ENCODE assay signal across 8 cellular contexts in genomic region chr16:24516900-24517669, GRCh38. TPM values are rescaled to one million over a fixed set of nuclear protein-coding genes. Genes with fewer than 3 reads are reported as not detected.
A peak's percentile ranks its signal among the peaks of the same experiment; 100 is the strongest.
DNase-seq lines count a peak whose midpoint lies in the region; ATAC-seq and TF ChIP-seq lines count a peak whose summit lies in the region.

No MANE protein-coding gene starts in this region.

- H3K9me3 ChIP-seq in upper lobe of right lung, result no peaks in the 10 kb centered on the region

- H3K4me3 Mint-ChIP-seq in T-cell (peak overlapping the region in 1 of 3 donors; percentile 5), progenitor cell of endocrine pancreas (ENCODE audit: low read depth) (no peak overlapping the region)

- H3K36me3 ChIP-seq in upper lobe of right lung, result no peaks in the 10 kb centered on the region

- H3K27me3 Mint-ChIP-seq in T-cell, result peaks cover 3 to 8% of the 10 kb centered on the region in 2 donors
- peaks cover 8% of the 10 kb centered on the region for H3K27me3 Mint-ChIP-seq in progenitor cell of endocrine pancreas

- H3K27ac ChIP-seq in upper lobe of right lung, result no peak overlapping the region

- H3K9me3 Mint-ChIP-seq in T-cell (no peaks in the 10 kb centered on the region), progenitor cell of endocrine pancreas (ENCODE audit: low read depth) (no peaks in the 10 kb centered on the region)

- POLR2A ChIA-PET in T-cell (lab: Charles Lee), result no interaction called here

- H3K27ac Mint-ChIP-seq in T-cell (no peak overlapping the region), progenitor cell of endocrine pancreas (no peak overlapping the region)

- H3K4me1 ChIP-seq in upper lobe of right lung, result no peaks in the 10 kb centered on the region

- H3K27me3 ChIP-seq in upper lobe of right lung, result no peaks in the 10 kb centered on the region

- no peak overlapping the region for H3K4me3 ChIP-seq in upper lobe of right lung

- DNase-seq in GM03348 (ENCODE audit: low spot score), result peak; percentile 88
- peak; percentile 50 for DNase-seq in NCI-H1417 treated with DMSO at 0.1 percent for 48 hours (lab: John Stamatoyannopoulos, UW)
- DNase-seq in T-cell, result peak; percentile 32 to 75 (median 62)
- peak; percentile 59 for DNase-seq in activated naive CD8-positive, alpha-beta T cell treated with anti-CD3 and anti-CD28 coated beads, Interleukin-2, amount 50 U/mL, for 16 hours (ENCODE audit: low read depth, low spot score)
- DNase-seq in Right ventricle myocardium superior, result peak; percentile 75
- peak; percentile 75 for DNase-seq in progenitor cell of endocrine pancreas (ENCODE audit: low spot score, unreplicated experiment)
- peak; percentile 75 for DNase-seq in upper lobe of right lung

- ATAC-seq in T-cell (replicated peaks in 1 of 4) (peak; percentile 63 to 75 (median 74)), Right ventricle myocardium superior (ENCODE audit: poor library complexity) (peak; percentile 95), upper lobe of right lung (peak; percentile 96), HG03354 (IDR thresholded peaks at IDR 0.05; ENCODE audit: poor library complexity, severe bottlenecking, unreplicated experiment) (no peak)

- TF ChIP-seq CTCF in progenitor cell of endocrine pancreas (IDR thresholded peaks at IDR 0.05; ENCODE audit: unreplicated experiment), result peak; percentile 93
- TF ChIP-seq CTCF in upper lobe of right lung (IDR thresholded peaks at IDR 0.05), result peak; percentile 92

- CTCF ChIA-PET in T-cell (lab: Charles Lee), result interaction anchor here (0.6 to 2.8 kb wide), 6 partner anchors 12 to 715 kb away, joined by 3 to 11 read pairs (median 4); partner anchors contain the start of gene RBBP6 (in 1 of the 2)

- H3K36me3 Mint-ChIP-seq in T-cell (no peaks in the 10 kb centered on the region), progenitor cell of endocrine pancreas (ENCODE audit: insufficient read depth) (no peaks in the 10 kb centered on the region)

- intact Hi-C loops in Right ventricle myocardium superior (cut with DNase I) (no loop called here), upper lobe of right lung (cut with DNase I) (no loop called here)

- H3K4me1 Mint-ChIP-seq in T-cell (peaks cover 5 to 8% (median 5%) of the 10 kb centered on the region in 3 donors), progenitor cell of endocrine pancreas (ENCODE audit: low read depth) (peaks cover 5% of the 10 kb centered on the region)

RNA-seq across cellular contexts. Expression of gene RBBP6, which starts 22.3 kb away (rescaled TPM):
- 100 to 1,000 TPM in 2 of 5 donors, 10 to 100 TPM in 3; 80.5 to 130 (median 91.9) TPM for total RNA-seq in T-cell
- total RNA-seq in Right ventricle myocardium superior, result 27.7 TPM
- 75.9 and 76.1 TPM in 2 replicates for total RNA-seq in progenitor cell of endocrine pancreas
- total RNA-seq in upper lobe of right lung, result 43.8 TPM
